Comparison of ENCODE assay signal across 20 cellular contexts in the genomic region with DNA sequence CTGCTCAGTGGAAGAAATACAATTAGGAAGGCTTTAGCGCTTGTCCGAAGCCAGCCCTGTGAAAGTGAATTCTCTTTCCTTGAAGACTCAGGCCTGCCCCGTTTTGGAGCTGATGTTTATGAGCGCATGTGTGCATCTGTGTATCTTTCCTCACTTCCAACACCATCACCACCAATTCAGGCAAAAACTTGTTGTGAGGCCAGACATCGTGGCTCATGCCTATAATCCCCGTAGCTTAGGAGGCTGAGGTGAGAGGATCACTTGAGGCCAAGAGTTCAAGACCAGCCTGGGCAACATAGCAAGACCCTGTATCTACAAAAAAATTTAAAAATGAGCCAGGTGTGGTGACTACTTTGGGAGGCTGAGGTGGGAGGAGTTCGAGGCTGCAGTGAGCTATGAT.
"Had no signal": no experiment of that assay in that cellular context is flagged by ENCODE, and none has a peak within 500 bp of the region (broad histone marks: within the 10 kb centered on the region; RNA-seq: fewer than 3 reads in every experiment).

No MANE protein-coding gene starts in this region.

- H3K27ac Mint-ChIP-seq: mesothelial cell of epicardium had no signal

- H3K36me3 ChIP-seq: esophagus squamous epithelium, gastrocnemius medialis, heart right ventricle, left lung, lower lobe of right lung had no signal

- DNase-seq: dermis blood vessel endothelial cell; dorsolateral prefrontal cortex; effector CD4-positive, alpha-beta T cell; effector memory CD4-positive, alpha-beta T cell; esophagus squamous epithelium; foreskin fibroblast; foreskin melanocyte; gastrocnemius medialis; glutamatergic neuron; head of caudate nucleus; heart right ventricle; hippocampal formation; left cardiac atrium; left lung; left ventricle myocardium superior; lower lobe of right lung; mesenchymal stem cell; mucosa of descending colon had no signal

- ATAC-seq: gastrocnemius medialis, left lung, lower lobe of right lung, mucosa of descending colon had no signal

- H3K4me3 ChIP-seq: coronary artery, dorsolateral prefrontal cortex, esophagus squamous epithelium, gastrocnemius medialis, heart right ventricle, left lung, lower lobe of right lung, mucosa of descending colon had no signal

- H3K4me1 ChIP-seq: gastrocnemius medialis, left lung, lower lobe of right lung had no signal

- H3K27ac ChIP-seq: coronary artery, dorsolateral prefrontal cortex, esophagus squamous epithelium, gastrocnemius medialis, heart right ventricle, left lung, lower lobe of right lung had no signal

- H3K36me3 Mint-ChIP-seq: mesothelial cell of epicardium had no signal

- H3K4me3 Mint-ChIP-seq: mesothelial cell of epicardium had no signal

- H3K9me3 ChIP-seq: esophagus squamous epithelium, gastrocnemius medialis, heart right ventricle, left lung, lower lobe of right lung, mucosa of descending colon had no signal
